1 cellular context compared by ENCODE assay signal in the genomic region with DNA sequence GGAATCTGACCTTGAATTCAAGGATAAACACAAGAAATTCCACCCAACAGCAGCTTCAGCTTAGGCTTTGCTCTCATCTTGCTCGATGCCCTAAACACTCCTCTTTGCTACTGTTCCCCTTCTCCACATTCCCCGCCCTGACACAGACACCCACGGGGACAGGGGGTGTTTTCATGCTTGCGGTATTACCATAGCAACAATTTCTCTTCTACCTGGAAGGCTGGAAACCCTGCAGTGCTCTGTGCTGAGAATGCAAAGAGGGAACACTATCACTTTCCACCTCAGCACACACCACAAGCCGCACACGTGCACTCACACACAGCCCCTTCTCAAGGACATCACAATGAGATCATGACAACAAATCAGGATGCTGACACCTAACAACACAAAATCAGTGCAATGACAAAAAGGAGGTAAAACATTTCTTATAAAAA.
TF ChIP-seq lines count a peak whose summit lies in the region.

No MANE protein-coding gene starts in this region.

TF ChIP-seq in GM12878, 131 proteins besides CTCF, POLR2A, EP300 and RAD21 (continued from another document):
- TF ChIP-seq HDAC6 (IDR thresholded peaks at IDR 0.05; ENCODE audit: unreplicated experiment) (no peak), ZBTB11 (CRISPR knock-in tag; IDR thresholded peaks at IDR 0.05) (no peak)
TF ChIP-seq in GM12878: peak in this region for 52.
